12 cellular contexts compared by ENCODE assay signal in genomic region chr4:8188085-8188484, GRCh38. TPM values are rescaled to one million over a fixed set of nuclear protein-coding genes. Genes with fewer than 3 reads are reported as not detected.
DNase-seq lines count a peak whose midpoint lies in the region; ATAC-seq and TF ChIP-seq lines count a peak whose summit lies in the region.
"Had no signal": no experiment of that assay in that cellular context is flagged by ENCODE, and none has a peak within 500 bp of the region (broad histone marks: within the 10 kb centered on the region; RNA-seq: fewer than 3 reads in every experiment).

No MANE protein-coding gene starts in this region.

- DNase-seq in AG10803 (ENCODE audit: low read depth) (no peak), HT1080 (ENCODE audit: low read depth) (peak; percentile 36), astrocyte of the hippocampus (ENCODE audit: low read depth, low spot score) (peak; percentile 18), left lobe of liver (ENCODE audit: low spot score) (no peak), KG1 (lab: John Stamatoyannopoulos, UW) (no peak), CD1c-positive myeloid dendritic cell (ENCODE audit: extremely low spot score) (no peak), H7 (no peak)
- DNase-seq: activated CD8-positive, alpha-beta T cell treated with anti-CD3 and anti-CD28 coated beads, Interleukin-2, amount 10 ng/mL, durations not matched to agents 7 days and 5 days; CD4-positive, alpha-beta T cell; erythroblast; RPMI8226 had no signal

- H3K27me3 ChIP-seq in H7 (ENCODE audit: control insufficient read depth, insufficient read depth, low read length): no peaks in the 10 kb centered on the region

- TF ChIP-seq CTCF in AG10803 (conservative IDR thresholded peaks at IDR 0.05; ENCODE audit: low read length): peak; percentile 13; the same call in 1 of the 2 replicates

- no peaks in the 10 kb centered on the region for H3K36me3 ChIP-seq in H7 (replicated peaks; ENCODE audit: control insufficient read depth, insufficient read depth, low read length)

- no peak overlapping the region for H3K4me3 ChIP-seq in AG10803 (ENCODE audit: low read length)
- H3K4me3 ChIP-seq in H7 (ENCODE audit: insufficient read depth, low read depth, low read length): no peak overlapping the region

- ATAC-seq in left lobe of liver: peak; percentile 13
- ATAC-seq in HG03520 (IDR thresholded peaks at IDR 0.05; ENCODE audit: unreplicated experiment): no peak
- ATAC-seq: activated CD8-positive, alpha-beta T cell treated with anti-CD3 and anti-CD28 coated beads, Interleukin-2, amount 10 ng/mL, durations not matched to agents 7 days and 5 days had no signal

RNA-seq across cellular contexts. Expression of gene SH3TC1, which starts 11.0 kb away (rescaled TPM):
- total RNA-seq in HT1080 (2014; rRNA removed; shearing (Covaris generic)): 3.6 and 5.3 TPM in 2 replicates
- polyA plus RNA-seq in HT1080 (2015; cell fraction: cytosol; rRNA removed): 2.2 and 2.9 TPM in 2 replicates
- 6.6 and 7.6 TPM in 2 replicates for polyA plus RNA-seq in HT1080 (2015; cell fraction: nucleus; rRNA removed)
- total RNA-seq in left lobe of liver: 33.3 TPM
- total RNA-seq in H7 (2014; rRNA removed; shearing (Covaris generic)): 0.59 and 2.2 TPM in 2 replicates

RNA-seq across cellular contexts. Expression of gene ABLIM2, which starts 29.5 kb away (rescaled TPM):
- 0.19 TPM in 1 of 2 replicates, not detected in the other for total RNA-seq in HT1080 (2014; rRNA removed; shearing (Covaris generic))
- not detected in 2 replicates for polyA plus RNA-seq in HT1080 (2015; cell fraction: cytosol; rRNA removed)
- polyA plus RNA-seq in HT1080 (2015; cell fraction: nucleus; rRNA removed): not detected in 2 replicates
- 3.6 TPM for total RNA-seq in left lobe of liver
- 1.6 and 1.9 TPM in 2 replicates for total RNA-seq in H7 (2014; rRNA removed; shearing (Covaris generic))

Comparison
In these comparisons a context has a peak if more than half of its experiments do, and no peak if none do; other contexts are left out.
1. DNase-seq: peak in HT1080 (single experiment) and astrocyte of the hippocampus (single experiment); none in AG10803 (single experiment), left lobe of liver (single experiment), KG1 (single experiment), CD1c-positive myeloid dendritic cell (single experiment) and H7 (single experiment).